In the genomic region with DNA sequence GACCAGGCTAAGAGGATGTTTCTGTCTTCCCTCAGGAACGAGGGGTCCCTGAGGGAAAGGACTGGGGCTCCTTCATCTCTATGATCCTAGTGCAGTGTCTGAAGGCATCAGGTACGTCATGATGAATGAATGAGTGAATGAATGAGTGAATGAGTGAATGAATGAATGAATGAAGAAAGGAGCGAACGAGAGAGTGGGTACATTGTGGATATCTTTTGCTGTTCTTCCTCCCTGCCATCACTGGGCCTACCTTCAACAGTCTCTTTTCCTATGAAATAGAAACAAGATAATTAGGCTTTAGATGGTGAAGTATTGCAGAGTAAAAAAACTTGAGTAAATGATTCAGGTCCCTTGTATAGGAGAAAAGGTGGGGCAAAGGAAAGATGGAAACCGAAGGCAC, we compare ENCODE assay signal across 9 cellular contexts.
"Had no signal": no experiment of that assay in that cellular context is flagged by ENCODE, and none has a peak within 500 bp of the region (broad histone marks: within the 10 kb centered on the region; RNA-seq: fewer than 3 reads in every experiment).

No MANE protein-coding gene starts in this region.

- DNase-seq: GM23248, GOT3, H9, HCEC 1CT, HFFc6 had no signal

- H3K4me2 ChIP-seq: GM23338 had no signal

- H3K27ac ChIP-seq: GM23248 had no signal

- H3K36me3 ChIP-seq: HAP-1 had no signal

- H3K4me1 ChIP-seq: HAP-1 had no signal

- H3K4me3 ChIP-seq: GM23248, GM23338, HAP-1 had no signal

- H2AFZ ChIP-seq: GM23248, GM23338 had no signal

- FAIRE-seq: H1, H54 had no signal

- H3K9ac ChIP-seq: GM23248 had no signal

- H3K9me3 ChIP-seq: HAP-1 had no signal
